ENCODE assay signal across 8 cellular contexts in genomic region chr1:163071381-163072255, GRCh38. TPM values are rescaled to one million over a fixed set of nuclear protein-coding genes. Genes with fewer than 3 reads are reported as not detected.
DNase-seq lines count a peak whose midpoint lies in the region; ATAC-seq and TF ChIP-seq lines count a peak whose summit lies in the region.

No MANE protein-coding gene starts in this region.

- ATAC-seq in GM18907 (IDR thresholded peaks at IDR 0.05; ENCODE audit: unreplicated experiment): peak; percentile 64

- H3K4me1 ChIP-seq in PC-9 (replicated peaks; ENCODE audit: insufficient read depth) (no peaks in the 10 kb centered on the region), left ventricle myocardium inferior (peaks cover 13% of the 10 kb centered on the region), sigmoid colon (peaks cover 0 to 39% (median 16%) of the 10 kb centered on the region in 4 donors)

- intact Hi-C loops in PC-9 (cut with micrococcal nuclease; ENCODE audit: unreplicated experiment): loop anchor here (2.0 to 10.0 kb wide), 4 partner anchors 103 to 253 kb away; partner anchors contain the start of gene NUF2
- intact Hi-C loops in left ventricle myocardium inferior (cut with micrococcal nuclease): loop anchor here (5.0 kb wide), 2 partner anchors 101 to 246 kb away; no protein-coding TSS in a partner anchor
- intact Hi-C loops in sigmoid colon (cut with DNase I): loop anchor here (1.0 to 2.0 kb wide), 2 partner anchors 104 to 243 kb away; no protein-coding TSS in a partner anchor

- peak overlapping the region; percentile 37 for H3K4me2 ChIP-seq in PC-9

- H3K36me3 ChIP-seq in PC-9 (ENCODE audit: low read depth) (no peaks in the 10 kb centered on the region), left ventricle myocardium inferior (no peaks in the 10 kb centered on the region), sigmoid colon (peaks cover 0 to 17% (median 2%) of the 10 kb centered on the region in 4 donors)

- H3K9me2 ChIP-seq in PC-9 (ENCODE audit: insufficient read depth): no peaks in the 10 kb centered on the region

- no peaks in the 10 kb centered on the region for H3F3A ChIP-seq in PC-9 (ENCODE audit: insufficient read depth, low read depth)

- H3K27ac ChIP-seq in PC-9 (no peak overlapping the region), left ventricle myocardium inferior (replicated peaks) (no peak overlapping the region), sigmoid colon (peak overlapping the region in 3 of 4 donors; percentile 35 to 52 (median 47))

- no peak for TF ChIP-seq EP300 in sigmoid colon (IDR thresholded peaks at IDR 0.05)

- BruUV-seq in PC-9 (replicated peaks; lab: Mats Ljungman, UMichigan): no TSS peak

- peak; percentile 74 for TF ChIP-seq CTCF in PC-9 (conservative IDR thresholded peaks at IDR 0.05)
- TF ChIP-seq CTCF in left ventricle myocardium inferior (IDR thresholded peaks at IDR 0.05; ENCODE audit: borderline replicate concordance): peak; percentile 74
- TF ChIP-seq CTCF in sigmoid colon (IDR thresholded peaks at IDR 0.05): peak; percentile 32 to 59 (median 55)

- peak overlapping the region; percentile 61; the same call in 1 of the 2 replicates for H2AFZ ChIP-seq in PC-9

- peak; percentile 18 for DNase-seq in CD1c-positive myeloid dendritic cell (ENCODE audit: extremely low spot score)
- peak; percentile 88 for DNase-seq in HS-27A (ENCODE audit: low read depth)
- peak; percentile 35 to 60 for DNase-seq in PC-9
- DNase-seq in activated naive CD4-positive, alpha-beta T cell treated with Interleukin-2 at 50 U/mL for 16 hours: peak; percentile 21
- peak; percentile 39 for DNase-seq in left ventricle myocardium inferior
- DNase-seq in sigmoid colon: peak; percentile 79
- DNase-seq in stimulated activated naive CD4-positive, alpha-beta T cell treated with Interleukin-2 at 50 U/mL for 16 hours (lab: John Stamatoyannopoulos, UW): no peak

- no peaks in the 10 kb centered on the region for H3K79me2 ChIP-seq in PC-9 (ENCODE audit: low read depth)

- no peaks in the 10 kb centered on the region for H4K20me1 ChIP-seq in PC-9 (ENCODE audit: insufficient read depth)

- CTCF ChIA-PET in PC-9 (lab: Charles Lee): interaction anchor here (0.7 to 0.9 kb wide), 5 partner anchors 11 to 1133 kb away, joined by 3 to 18 read pairs (median 10); no protein-coding TSS in a partner anchor

- no peak for TF ChIP-seq POLR2A in sigmoid colon (IDR thresholded peaks at IDR 0.05)

- H3K9me3 ChIP-seq in PC-9 (ENCODE audit: insufficient read depth, low read depth): no peaks in the 10 kb centered on the region
- no peaks in the 10 kb centered on the region for H3K9me3 ChIP-seq in left ventricle myocardium inferior (replicated peaks)
- H3K9me3 ChIP-seq in sigmoid colon: no peaks in the 10 kb centered on the region

- POLR2A ChIA-PET in PC-9 (lab: Charles Lee; ENCODE audit: unreplicated experiment): no interaction called here

- H3K4me3 ChIP-seq in PC-9 (no peak overlapping the region), left ventricle myocardium inferior (peak overlapping the region; percentile 57), sigmoid colon (peak overlapping the region in 2 of 4 donors; percentile 4 to 9)

- H3K27me3 ChIP-seq in PC-9 (ENCODE audit: insufficient read depth, low read depth): no peaks in the 10 kb centered on the region
- peaks cover 42% of the 10 kb centered on the region for H3K27me3 ChIP-seq in left ventricle myocardium inferior (ENCODE audit: low read depth)
- no peaks in the 10 kb centered on the region for H3K27me3 ChIP-seq in sigmoid colon

- 7 to 8% methylated on average over 6 of the region's 6 CpGs for WGBS in sigmoid colon, 2 donors

RNA-seq across cellular contexts. Expression of gene RGS4, which starts 2.5 kb away (rescaled TPM):
- total RNA-seq in PC-9 (2021) (not detected in 2 replicates), left ventricle myocardium inferior (3.2 TPM), sigmoid colon (10 to 100 TPM in 1 of 4 donors, 1 to 10 TPM in 3; 6.8 to 15.7 (median 8.9) TPM)
- 1 to 10 TPM in 1 of 3 donors, under 1 TPM in 1, not detected in 1; 0.23 to 1.6 TPM for polyA plus RNA-seq in sigmoid colon

Comparison
In these comparisons a context has a peak if more than half of its experiments do, and no peak if none do; other contexts are left out.
1. H3K27ac ChIP-seq: peak in sigmoid colon (3 of 4); none in PC-9 (single experiment) and left ventricle myocardium inferior (single experiment).
2. Peak in every context shown above with its lines, with median percentiles within 50 percentile points of each other: CTCF ChIP-seq.